In genomic region chr2:8441986-8442385, GRCh38 we compare ENCODE assay signal across 9 cellular contexts.
DNase-seq lines count a peak whose midpoint lies in the region; ATAC-seq and TF ChIP-seq lines count a peak whose summit lies in the region.
"Had no signal": no experiment of that assay in that cellular context is flagged by ENCODE, and none has a peak within 500 bp of the region (broad histone marks: within the 10 kb centered on the region; RNA-seq: fewer than 3 reads in every experiment).

No MANE protein-coding gene starts in this region.

- H3K4me3 ChIP-seq in HL-60 (replicated peaks; ENCODE audit: insufficient read depth, low read length): no peak overlapping the region

- no peaks in the 10 kb centered on the region for H3K27me3 ChIP-seq in HL-60 (ENCODE audit: insufficient read depth, poor library complexity, severe bottlenecking)

- ATAC-seq in GM18861 (IDR thresholded peaks at IDR 0.05; ENCODE audit: unreplicated experiment) (peak; percentile 64), GM21737 (IDR thresholded peaks at IDR 0.05; ENCODE audit: unreplicated experiment) (peak; percentile 61), HG02970 (IDR thresholded peaks at IDR 0.05; ENCODE audit: low FRiP score, unreplicated experiment) (no peak), GM18873 (IDR thresholded peaks at IDR 0.05; ENCODE audit: low FRiP score, unreplicated experiment) (no peak)

- TF ChIP-seq CTCF in HL-60 (IDR thresholded peaks at IDR 0.05; ENCODE audit: insufficient read depth, low read length): no peak

- peak; percentile 17 to 78 for DNase-seq in HL-60 (ENCODE audit: low read depth in 1 of 2, low spot score in 1 of 2)
- peak; percentile 14 for DNase-seq in midbrain (lab: John Stamatoyannopoulos, UW)
- DNase-seq in NCI-H345 (lab: John Stamatoyannopoulos, UW): no peak
- no peak for DNase-seq in UCSD-AML1 (lab: John Stamatoyannopoulos, UW; ENCODE audit: unreplicated experiment)
- DNase-seq: T-helper 1 cell had no signal

- peak overlapping the region; percentile 34 for H3K27ac ChIP-seq in HL-60 (replicated peaks)

Comparison
In these comparisons a context has a peak if more than half of its experiments do, and no peak if none do; other contexts are left out.
1. ATAC-seq: peak in GM18861 (single experiment) and GM21737 (single experiment); none in HG02970 (single experiment) and GM18873 (single experiment).
2. DNase-seq: peak in HL-60 (2 of 2) and midbrain (single experiment); none in NCI-H345 (single experiment) and UCSD-AML1 (single experiment).